Comparison of ENCODE assay signal across 8 cellular contexts in the genomic region with DNA sequence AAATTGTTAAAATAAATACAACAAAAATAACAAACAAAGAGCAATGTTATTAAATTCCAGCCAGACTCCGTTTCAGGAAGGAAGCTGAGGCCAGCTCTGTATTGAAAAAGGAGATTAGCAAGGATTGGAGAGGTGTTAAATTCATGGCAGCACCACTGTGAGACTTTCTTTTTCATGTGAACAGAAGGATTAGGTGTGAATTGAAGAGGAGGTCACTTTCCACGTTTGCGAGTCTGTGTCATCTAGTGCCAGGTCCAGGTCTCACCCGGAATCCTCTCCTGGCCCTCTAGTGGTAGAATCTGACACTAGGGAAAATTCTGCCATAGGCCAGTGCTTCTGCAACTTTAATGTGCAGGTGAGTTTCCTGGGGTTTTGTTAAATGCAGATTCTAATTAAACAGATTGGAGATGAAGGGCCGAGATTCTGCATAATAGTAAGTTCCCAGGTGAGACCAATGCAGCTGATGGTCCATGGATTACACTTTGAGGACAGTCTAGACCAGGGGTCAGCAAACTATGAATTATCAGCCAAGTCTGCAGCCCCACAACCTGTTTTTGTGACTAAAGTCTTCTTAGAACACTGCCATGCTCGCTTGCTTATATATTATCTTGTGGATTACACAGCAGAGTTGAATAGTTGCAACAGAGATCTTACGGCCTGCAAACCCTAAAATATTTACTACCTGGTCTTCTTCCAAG. TPM values are rescaled to one million over a fixed set of nuclear protein-coding genes. Genes with fewer than 3 reads are reported as not detected.
A peak's percentile ranks its signal among the peaks of the same experiment; 100 is the strongest.
DNase-seq lines count a peak whose midpoint lies in the region; ATAC-seq and TF ChIP-seq lines count a peak whose summit lies in the region.

No MANE protein-coding gene starts in this region.

- peak; percentile 4 for DNase-seq in stimulated activated CD4-positive, alpha-beta T cell treated with anti-CD3 and anti-CD28 coated beads, Interleukin-2, amount 100 ng/mL, for 4 hours (ENCODE audit: low read depth)
- no peak for DNase-seq in stimulated activated CD4-positive, alpha-beta T cell treated with anti-CD3 and anti-CD28 coated beads, Interleukin-12 subunit alpha, Interleukin-12 subunit beta, amount 100 ng/mL, for 4 hours
- DNase-seq in M059J (ENCODE audit: low read depth) = peak; percentile 46
- peak; percentile 70 for DNase-seq in astrocyte of the hippocampus (ENCODE audit: low read depth, low spot score)
- peak; percentile 46 for DNase-seq in iris pigment epithelial cell (ENCODE audit: low read depth)
- no peak for DNase-seq in thoracic aorta (ENCODE audit: low spot score)
- no peak for DNase-seq in activated T-helper 1 cell treated with anti-CD3 and anti-CD28 coated beads, Interleukin-12 subunit alpha, Interleukin-12 subunit beta, Interleukin-2, Interleukin-4 antibody, amounts not matched to agents 30 ng/mL and 10 ng/mL and 1 ng/mL, durations not matched to agents 14 hours and 24 hours and 36 hours (ENCODE audit: low spot score)

- no peaks in the 10 kb centered on the region for H3K27me3 ChIP-seq in thoracic aorta (replicated peaks; ENCODE audit: insufficient read depth)

- ATAC-seq in thoracic aorta (ENCODE audit: insufficient number of reproducible peaks, low FRiP score, low read depth) = no peak
- ATAC-seq in HG02885 (IDR thresholded peaks at IDR 0.05; ENCODE audit: poor library complexity, unreplicated experiment) = no peak

- H3K36me3 ChIP-seq in thoracic aorta = no peaks in the 10 kb centered on the region

- no peaks in the 10 kb centered on the region for H3K9me3 ChIP-seq in thoracic aorta

- H3K4me3 Mint-ChIP-seq in activated T-helper 1 cell treated with anti-CD3 and anti-CD28 coated beads, Interleukin-12 subunit alpha, Interleukin-12 subunit beta, Interleukin-2, Interleukin-4 antibody, amounts not matched to agents 30 ng/mL and 10 ng/mL and 1 ng/mL, durations not matched to agents 14 hours and 24 hours and 36 hours = no peak overlapping the region

- H3K4me1 ChIP-seq in thoracic aorta (ENCODE audit: control insufficient read depth in 1 of 2, low read depth in 2 of 2) = peaks cover 6 to 19% of the 10 kb centered on the region in 2 donors

- H3K27ac ChIP-seq in thoracic aorta = no peak overlapping the region

- peak; percentile 61 for TF ChIP-seq CTCF in thoracic aorta (IDR thresholded peaks at IDR 0.05)

- intact Hi-C loops in activated T-helper 1 cell treated with anti-CD3 and anti-CD28 coated beads, Interleukin-12 subunit alpha, Interleukin-12 subunit beta, Interleukin-2, Interleukin-4 antibody, amounts not matched to agents 30 ng/mL and 10 ng/mL and 1 ng/mL, durations not matched to agents 14 hours and 24 hours and 36 hours (cut with micrococcal nuclease) = loop anchor here (2.0 kb wide), 1 partner anchor 225 kb away; no protein-coding TSS in a partner anchor

- no peak overlapping the region for H3K27ac Mint-ChIP-seq in activated T-helper 1 cell treated with anti-CD3 and anti-CD28 coated beads, Interleukin-12 subunit alpha, Interleukin-12 subunit beta, Interleukin-2, Interleukin-4 antibody, amounts not matched to agents 30 ng/mL and 10 ng/mL and 1 ng/mL, durations not matched to agents 14 hours and 24 hours and 36 hours

- peaks cover 3% of the 10 kb centered on the region for H3K27me3 Mint-ChIP-seq in activated T-helper 1 cell treated with anti-CD3 and anti-CD28 coated beads, Interleukin-12 subunit alpha, Interleukin-12 subunit beta, Interleukin-2, Interleukin-4 antibody, amounts not matched to agents 30 ng/mL and 10 ng/mL and 1 ng/mL, durations not matched to agents 14 hours and 24 hours and 36 hours (ENCODE audit: insufficient read depth)

- H3K4me1 Mint-ChIP-seq in activated T-helper 1 cell treated with anti-CD3 and anti-CD28 coated beads, Interleukin-12 subunit alpha, Interleukin-12 subunit beta, Interleukin-2, Interleukin-4 antibody, amounts not matched to agents 30 ng/mL and 10 ng/mL and 1 ng/mL, durations not matched to agents 14 hours and 24 hours and 36 hours (ENCODE audit: low read depth) = no peaks in the 10 kb centered on the region

- H3K9me3 Mint-ChIP-seq in activated T-helper 1 cell treated with anti-CD3 and anti-CD28 coated beads, Interleukin-12 subunit alpha, Interleukin-12 subunit beta, Interleukin-2, Interleukin-4 antibody, amounts not matched to agents 30 ng/mL and 10 ng/mL and 1 ng/mL, durations not matched to agents 14 hours and 24 hours and 36 hours = no peaks in the 10 kb centered on the region

- H3K4me3 ChIP-seq in thoracic aorta = peak overlapping the region; percentile 39

- H3K36me3 Mint-ChIP-seq in activated T-helper 1 cell treated with anti-CD3 and anti-CD28 coated beads, Interleukin-12 subunit alpha, Interleukin-12 subunit beta, Interleukin-2, Interleukin-4 antibody, amounts not matched to agents 30 ng/mL and 10 ng/mL and 1 ng/mL, durations not matched to agents 14 hours and 24 hours and 36 hours (ENCODE audit: low read depth) = no peaks in the 10 kb centered on the region

RNA-seq across cellular contexts. Expression of a gene that starts 9.2 kb away (rescaled TPM):
- total RNA-seq in M059J (2014; rRNA removed; shearing (Covaris generic)) = not detected in 2 replicates
- total RNA-seq in thoracic aorta = 1 to 10 TPM; 1.2 to 4.6 TPM
- total RNA-seq in activated T-helper 1 cell treated with anti-CD3 and anti-CD28 coated beads, Interleukin-12 subunit alpha, Interleukin-12 subunit beta, Interleukin-2, Interleukin-4 antibody, amounts not matched to agents 30 ng/mL and 10 ng/mL and 1 ng/mL, durations not matched to agents 14 hours and 24 hours and 36 hours = not detected in 2 replicates

Comparison
In these comparisons a context has a peak if more than half of its experiments do, and no peak if none do; other contexts are left out.
1. DNase-seq: peak in stimulated activated CD4-positive, alpha-beta T cell treated with anti-CD3 and anti-CD28 coated beads, Interleukin-2, amount 100 ng/mL, for 4 hours (single experiment), M059J (single experiment), astrocyte of the hippocampus (single experiment) and iris pigment epithelial cell (single experiment); none in stimulated activated CD4-positive, alpha-beta T cell treated with anti-CD3 and anti-CD28 coated beads, Interleukin-12 subunit alpha, Interleukin-12 subunit beta, amount 100 ng/mL, for 4 hours (single experiment), thoracic aorta (single experiment) and activated T-helper 1 cell treated with anti-CD3 and anti-CD28 coated beads, Interleukin-12 subunit alpha, Interleukin-12 subunit beta, Interleukin-2, Interleukin-4 antibody, amounts not matched to agents 30 ng/mL and 10 ng/mL and 1 ng/mL, durations not matched to agents 14 hours and 24 hours and 36 hours (single experiment).